8 cellular contexts compared by ENCODE assay signal in the genomic region with DNA sequence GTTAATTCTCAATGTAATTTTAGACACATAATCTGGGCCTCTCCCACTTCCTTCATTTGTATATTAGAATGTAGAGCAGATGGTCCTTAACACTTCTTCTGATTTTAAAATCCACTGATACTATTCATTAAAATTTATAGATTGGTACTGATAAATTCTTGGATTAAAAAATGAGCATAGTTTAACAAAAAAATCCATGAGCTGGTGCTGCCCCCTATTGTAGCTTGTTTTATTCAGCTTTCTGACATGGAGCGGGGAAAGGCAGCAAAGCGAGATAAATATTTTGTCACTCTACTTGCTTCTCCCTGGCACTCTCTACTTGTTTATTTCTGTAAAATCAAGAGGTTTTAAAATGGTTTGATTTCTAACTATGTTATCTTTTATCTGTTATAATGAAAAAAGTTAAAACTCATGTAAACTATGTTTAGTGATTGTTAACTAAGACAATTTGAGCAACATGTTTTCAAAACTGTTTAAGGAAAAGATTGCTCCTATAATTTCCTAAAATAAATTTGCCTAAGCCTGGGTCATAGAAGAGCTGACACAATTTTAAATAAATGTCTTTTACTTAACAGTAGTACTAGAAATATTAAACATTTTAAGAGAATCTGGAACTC. TPM values are rescaled to one million over a fixed set of nuclear protein-coding genes. Genes with fewer than 3 reads are reported as not detected.
DNase-seq lines count a peak whose midpoint lies in the region; ATAC-seq, FAIRE-seq and TF ChIP-seq lines count a peak whose summit lies in the region.

No MANE protein-coding gene starts in this region.

- H3K36me3 ChIP-seq in Panc1 (ENCODE audit: control insufficient read depth, insufficient read depth, low read length) (no peaks in the 10 kb centered on the region), sigmoid colon (peaks cover 0 to 2% (median 0%) of the 10 kb centered on the region in 4 donors)

- no peaks in the 10 kb centered on the region for H3K9me3 ChIP-seq in Panc1 (ENCODE audit: control insufficient read depth, insufficient read depth, low read depth, low read length)
- H3K9me3 ChIP-seq in sigmoid colon, result no peaks in the 10 kb centered on the region

- TF ChIP-seq POLR2A in sigmoid colon (IDR thresholded peaks at IDR 0.05), result no peak
- TF ChIP-seq POLR2A in GM12891 (IDR thresholded peaks at IDR 0.05; ENCODE audit: low read depth, low read length), result no peak

- H3K27me3 ChIP-seq in Panc1 (ENCODE audit: control insufficient read depth, insufficient read depth, low read length) (no peaks in the 10 kb centered on the region), sigmoid colon (no peaks in the 10 kb centered on the region)

- CTCF ChIA-PET in Panc1 (lab: Charles Lee), result interaction anchor here (0.5 to 1.4 kb wide), 5 partner anchors 19 to 410 kb away, joined by 3 to 9 read pairs (median 4); no protein-coding TSS in a partner anchor

- TF ChIP-seq CTCF in Panc1 (IDR thresholded peaks at IDR 0.05), result peak; percentile 78; the same call in 1 of the 2 replicates
- TF ChIP-seq CTCF in sigmoid colon (IDR thresholded peaks at IDR 0.05), result peak; percentile 28 to 53 (median 40)

- in situ Hi-C loops in Panc1 (cut with HindIII; ENCODE audit: low pct_unique_long_range_greater_than_20kb, low sequenced_read_pairs), result no loop called here

- ATAC-seq in Panc1 (peak; percentile 65; the same call in 1 of the 2 replicates), GM21526 (IDR thresholded peaks at IDR 0.05; ENCODE audit: low FRiP score, unreplicated experiment) (no peak), GM18498 (IDR thresholded peaks at IDR 0.05; ENCODE audit: unreplicated experiment) (no peak)

- POLR2A ChIA-PET in Panc1 (lab: Charles Lee), result no interaction called here

- peak overlapping the region; percentile 23; the same call in 1 of the 2 replicates for H3K27ac ChIP-seq in Panc1 (ENCODE audit: low read length)
- no peak overlapping the region for H3K27ac ChIP-seq in sigmoid colon

- WGBS in sigmoid colon, 2 donors, result 46 to 69% methylated on average over 2 of the region's 2 CpGs

- intact Hi-C loops in Panc1 (cut with micrococcal nuclease; ENCODE audit: unreplicated experiment), result loop anchor here (1.0 to 10.0 kb wide), 2 partner anchors 122 to 403 kb away; no protein-coding TSS in a partner anchor
- intact Hi-C loops in sigmoid colon (cut with DNase I), result no loop called here

- no peak for FAIRE-seq in GM12891 (lab: Jason Lieb, UNC)

- peak; percentile 5 for DNase-seq in SKM-1 treated with dmso at 0.1 percent for 144 hours (lab: John Stamatoyannopoulos, UW; ENCODE audit: unreplicated experiment)
- DNase-seq in SKM-1 (lab: John Stamatoyannopoulos, UW; ENCODE audit: unreplicated experiment), result no peak
- DNase-seq in Panc1 (ENCODE audit: low read depth, low spot score), result no peak
- DNase-seq in fibroblast of peridontal ligament (ENCODE audit: extremely low read depth), result peak; percentile 75
- no peak for DNase-seq in sigmoid colon
- DNase-seq in GM12891 (ENCODE audit: insufficient read length, low spot score), result no peak

- peaks cover 13% of the 10 kb centered on the region for H3K4me1 ChIP-seq in Panc1 (ENCODE audit: control insufficient read depth, insufficient read depth, low read length)
- H3K4me1 ChIP-seq in sigmoid colon, result peaks cover 0 to 23% (median 12%) of the 10 kb centered on the region in 4 donors

- H3K4me3 ChIP-seq in Panc1 (ENCODE audit: low read depth in 2 of 2, low read length in 2 of 2) (no peak overlapping the region), sigmoid colon (no peak overlapping the region)

- no TSS peak for BruUV-seq in Panc1 (replicated peaks; lab: Mats Ljungman, UMichigan)

- TF ChIP-seq EP300 in sigmoid colon (IDR thresholded peaks at IDR 0.05), result no peak

TF ChIP-seq in GM12891, 5 proteins besides CTCF, POLR2A, EP300 and RAD21:
- TF ChIP-seq TAF1 (IDR thresholded peaks at IDR 0.05; ENCODE audit: low read depth, low read length) (no peak), PAX5 (IDR thresholded peaks at IDR 0.05; ENCODE audit: insufficient read depth, low read length, severe bottlenecking) (no peak), SPI1 (IDR thresholded peaks at IDR 0.05; ENCODE audit: low read depth, low read length) (no peak), POLR2AphosphoS5 (IDR thresholded peaks at IDR 0.05; ENCODE audit: low read depth, low read length) (no peak), POU2F2 (IDR thresholded peaks at IDR 0.05; ENCODE audit: low read depth, low read length) (no peak)

RNA-seq across cellular contexts. Expression of gene PLOD2, which starts 26.5 kb away (rescaled TPM):
- 158 TPM for total RNA-seq in Panc1 (2021; ENCODE audit: unreplicated experiment)
- polyA plus RNA-seq in Panc1 (2012; ENCODE audit: insufficient read length), result 81.1 TPM
- total RNA-seq in sigmoid colon, result 10 to 100 TPM; 63.3 to 79.9 (median 75.5) TPM
- 10 to 100 TPM; 13.6 to 36.7 (median 22.2) TPM for polyA plus RNA-seq in sigmoid colon
- 0.86 TPM for polyA plus RNA-seq in GM12891 (2012; ENCODE audit: low read depth, missing spikeins)

Comparison
In these comparisons a context has a peak if more than half of its experiments do, and no peak if none do; other contexts are left out.
1. DNase-seq: peak in SKM-1 treated with dmso at 0.1 percent for 144 hours (single experiment) and fibroblast of peridontal ligament (single experiment); none in SKM-1 (single experiment), Panc1 (single experiment), sigmoid colon (single experiment) and GM12891 (single experiment).